ENCODE assay signal across 10 cellular contexts in genomic region chr10:132449051-132449825, GRCh38. TPM values are rescaled to one million over a fixed set of nuclear protein-coding genes. Genes with fewer than 3 reads are reported as not detected.
DNase-seq lines count a peak whose midpoint lies in the region; TF ChIP-seq lines count a peak whose summit lies in the region.
"Had no signal": no experiment of that assay in that cellular context is flagged by ENCODE, and none has a peak within 500 bp of the region (broad histone marks: within the 10 kb centered on the region; RNA-seq: fewer than 3 reads in every experiment).

No MANE protein-coding gene starts in this region.

- H3K4me1 ChIP-seq in esophagus squamous epithelium (peaks cover 37 to 68% (median 38%) of the 10 kb centered on the region in 3 donors), spleen (peaks cover 37 to 88% (median 66%) of the 10 kb centered on the region in 6 donors)

- no peaks in the 10 kb centered on the region for H3K27me3 ChIP-seq in esophagus squamous epithelium
- no peaks in the 10 kb centered on the region for H3K27me3 ChIP-seq in spleen (replicated peaks in 1 of 7)
- H3K27me3 ChIP-seq: heart right ventricle, ovary had no signal

- DNase-seq in SIG-M5 treated with dmso at 0.1 percent for 504 hours (lab: John Stamatoyannopoulos, UW; ENCODE audit: unreplicated experiment) (peak; percentile 20), SIG-M5 (lab: John Stamatoyannopoulos, UW) (no peak), NOMO-1 treated with DMSO at 0.1 percent for 48 hours (lab: John Stamatoyannopoulos, UW; ENCODE audit: unreplicated experiment) (peak; percentile 21), esophagus squamous epithelium (lab: John Stamatoyannopoulos, UW) (no peak), spleen (peak; percentile 85), NCI-H187 treated with DMSO at 0.1 percent for 48 hours (lab: John Stamatoyannopoulos, UW) (no peak), dermis blood vessel endothelial cell (no peak)
- DNase-seq in stimulated activated CD4-positive, alpha-beta T cell treated with anti-CD3 and anti-CD28 coated beads, Interleukin-1b, Interleukin-23, amount 100 ng/mL, for 48 hours = no peak

- peak overlapping the region; percentile 74 to 88 (median 83) for H3K27ac ChIP-seq in esophagus squamous epithelium
- H3K27ac ChIP-seq in spleen = peak overlapping the region in 4 of 8 donors; percentile 54 to 91 (median 64)

- no peaks in the 10 kb centered on the region for H3K9me3 ChIP-seq in esophagus squamous epithelium
- no peaks in the 10 kb centered on the region for H3K9me3 ChIP-seq in spleen
- H3K9me3 ChIP-seq: heart right ventricle, ovary had no signal

- no peaks in the 10 kb centered on the region for H3K36me3 ChIP-seq in esophagus squamous epithelium
- no peaks in the 10 kb centered on the region for H3K36me3 ChIP-seq in spleen
- H3K36me3 ChIP-seq: heart right ventricle, ovary had no signal

- intact Hi-C loops in esophagus squamous epithelium (cut with DNase I) (loop anchor here (5.0 kb wide), 1 partner anchor 42 kb away; no protein-coding TSS in a partner anchor), spleen (cut with DNase I; ENCODE audit: low total_unique reads) (no loop called here)

- TF ChIP-seq POLR2A in esophagus squamous epithelium (IDR thresholded peaks at IDR 0.05) (no peak), spleen (IDR thresholded peaks at IDR 0.05) (no peak)

- 40 to 48% methylated on average over 8 to 12 of the region's 22 CpGs for WGBS in esophagus squamous epithelium, 2 donors
- 49 to 67% (median 59%) methylated on average over 16 to 22 of the region's 22 CpGs for WGBS in spleen, 5 donors

- TF ChIP-seq CTCF in esophagus squamous epithelium (IDR thresholded peaks at IDR 0.05) = no peak
- no peak for TF ChIP-seq CTCF in spleen (IDR thresholded peaks at IDR 0.05 in 8 of 11, conservative IDR thresholded peaks at IDR 0.05 in 3 of 11)

- H3K4me3 ChIP-seq in esophagus squamous epithelium (no peak overlapping the region), spleen (no peak overlapping the region)
- H3K4me3 ChIP-seq: heart right ventricle, ovary had no signal

RNA-seq across cellular contexts. Expression of gene PWWP2B, which starts 52.2 kb away (rescaled TPM):
- total RNA-seq in esophagus squamous epithelium (10 to 100 TPM; 14.9 to 27.3 (median 16.7) TPM), spleen (10 to 100 TPM; 24.8 to 41.7 (median 28.1) TPM), dermis blood vessel endothelial cell (15.1 and 16.3 TPM in 2 replicates)
- polyA plus RNA-seq in spleen = 10 to 100 TPM; 22.5 to 50.0 (median 27.8) TPM

Comparison
In these comparisons a context has a peak if more than half of its experiments do, and no peak if none do; other contexts are left out.
1. DNase-seq: peak in SIG-M5 treated with dmso at 0.1 percent for 504 hours (single experiment), NOMO-1 treated with DMSO at 0.1 percent for 48 hours (single experiment) and spleen (single experiment); none in SIG-M5 (single experiment), esophagus squamous epithelium (single experiment), NCI-H187 treated with DMSO at 0.1 percent for 48 hours (single experiment), stimulated activated CD4-positive, alpha-beta T cell treated with anti-CD3 and anti-CD28 coated beads, Interleukin-1b, Interleukin-23, amount 100 ng/mL, for 48 hours (single experiment) and dermis blood vessel endothelial cell (single experiment).